ENCODE assay signal across 8 cellular contexts in genomic region chr3:105686324-105686897, GRCh38.
A peak's percentile ranks its signal among the peaks of the same experiment; 100 is the strongest.
DNase-seq lines count a peak whose midpoint lies in the region; ATAC-seq and TF ChIP-seq lines count a peak whose summit lies in the region.

No MANE protein-coding gene starts in this region.

- H3K27me3 ChIP-seq in heart left ventricle (no peaks in the 10 kb centered on the region), colonic mucosa (no peaks in the 10 kb centered on the region)

- no peak for TF ChIP-seq POLR2A in heart left ventricle (IDR thresholded peaks at IDR 0.05)

- intact Hi-C loops in heart left ventricle (cut with DNase I), result loop anchor here (2.0 to 10.0 kb wide), 10 partner anchors 178 to 928 kb away; partner anchors contain the start of gene CBLB (in 3 of the 10)
- intact Hi-C loops in Right ventricle myocardium inferior (cut with DNase I), result loop anchor here (5.0 to 10.0 kb wide), 3 partner anchors 181 to 921 kb away; partner anchors contain the start of gene CBLB
- intact Hi-C loops in colonic mucosa (cut with DNase I), result loop anchor here (5.0 kb wide), 1 partner anchor 926 kb away; no protein-coding TSS in a partner anchor

- H3K9ac ChIP-seq in colonic mucosa (ENCODE audit: low read depth in 2 of 2, low read length in 2 of 2), result no peak overlapping the region

- H3K4me3 Mint-ChIP-seq in naive thymus-derived CD8-positive, alpha-beta T cell, result no peak overlapping the region

- DNase-seq in heart left ventricle (no peak), Right ventricle myocardium inferior (ENCODE audit: missing footprints) (no peak), NCI-H2081 treated with DMSO at 0.1 percent for 48 hours (lab: John Stamatoyannopoulos, UW) (peak; percentile 19), colonic mucosa (no peak)
- peak in 3 of 10 donors; percentile 53 to 60 (median 59) for DNase-seq in naive thymus-derived CD8-positive, alpha-beta T cell
- no peak for DNase-seq in stimulated activated CD4-positive, alpha-beta T cell treated with anti-CD3 and anti-CD28 coated beads, Interleukin-1b, Interleukin-23, amount 100 ng/mL, for 48 hours

- peaks cover 0 to 38% (median 12%) of the 10 kb centered on the region in 12 donors for H3K4me1 ChIP-seq in heart left ventricle
- no peaks in the 10 kb centered on the region for H3K4me1 ChIP-seq in colonic mucosa

- H3K9me3 ChIP-seq in heart left ventricle (no peaks in the 10 kb centered on the region), colonic mucosa (no peaks in the 10 kb centered on the region)

- TF ChIP-seq CTCF in heart left ventricle (IDR thresholded peaks at IDR 0.05), result peak; percentile 60 to 89 (median 84)
- TF ChIP-seq CTCF in colonic mucosa (IDR thresholded peaks at IDR 0.05), result peak; percentile 73

- H3K27ac ChIP-seq in heart left ventricle (peak overlapping the region in 1 of 12 donors; percentile 27), colonic mucosa (no peak overlapping the region)

- ATAC-seq in heart left ventricle (peak in 1 of 4 donors; percentile 29), Right ventricle myocardium inferior (no peak), HG03108 (IDR thresholded peaks at IDR 0.05; ENCODE audit: unreplicated experiment) (no peak), GM21737 (IDR thresholded peaks at IDR 0.05; ENCODE audit: unreplicated experiment) (no peak)
- ATAC-seq in naive thymus-derived CD8-positive, alpha-beta T cell, result peak; percentile 41 to 53

- no peak overlapping the region for H3K4me3 ChIP-seq in heart left ventricle
- H3K4me3 ChIP-seq in colonic mucosa, result no peak overlapping the region

- H3K36me3 ChIP-seq in heart left ventricle, result peaks cover 0 to 47% (median 35%) of the 10 kb centered on the region in 9 donors
- H3K36me3 ChIP-seq in colonic mucosa, result no peaks in the 10 kb centered on the region

- peak overlapping the region in 6 of 10 donors; percentile 1 to 87 (median 64) for H3K27ac Mint-ChIP-seq in naive thymus-derived CD8-positive, alpha-beta T cell

- POLR2A ChIA-PET in naive thymus-derived CD8-positive, alpha-beta T cell (lab: Charles Lee), result no interaction called here

- no peaks in the 10 kb centered on the region for H3K27me3 Mint-ChIP-seq in naive thymus-derived CD8-positive, alpha-beta T cell

- H3K4me1 Mint-ChIP-seq in naive thymus-derived CD8-positive, alpha-beta T cell, result peaks cover 9 to 29% (median 23%) of the 10 kb centered on the region in 4 donors

- peaks cover 2 to 49% (median 22%) of the 10 kb centered on the region in 3 donors for H3K36me3 Mint-ChIP-seq in naive thymus-derived CD8-positive, alpha-beta T cell

- WGBS in heart left ventricle, 4 donors, result 33 to 42% (median 36%) methylated on average over 2 of the region's 2 CpGs

- H3K9me3 Mint-ChIP-seq in naive thymus-derived CD8-positive, alpha-beta T cell, result peaks cover 0 to 3% (median 0%) of the 10 kb centered on the region in 9 donors

Comparison
In these comparisons a context has a peak if more than half of its experiments do, and no peak if none do; other contexts are left out.
1. ATAC-seq: peak in naive thymus-derived CD8-positive, alpha-beta T cell (2 of 2); none in Right ventricle myocardium inferior (single experiment), HG03108 (single experiment) and GM21737 (single experiment).